In the genomic region with DNA sequence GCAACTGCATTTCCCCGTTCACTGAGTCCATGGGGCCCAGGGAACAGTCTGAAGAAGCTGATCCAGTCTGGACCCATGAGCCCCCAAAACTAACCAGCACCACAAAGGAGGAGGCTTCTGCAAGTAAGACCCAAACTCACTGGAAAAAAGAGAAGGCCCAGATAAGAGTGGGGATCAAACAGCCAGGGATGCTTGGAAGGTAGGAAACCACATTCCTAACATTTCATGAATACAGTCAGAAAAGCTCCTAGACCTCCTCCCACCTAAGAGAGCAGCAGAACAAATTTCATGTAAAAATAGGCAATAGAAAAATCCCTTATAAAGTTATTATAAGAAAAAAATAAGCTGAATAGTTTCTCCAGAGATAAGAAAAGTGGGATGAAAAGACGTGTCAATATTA, we compare ENCODE assay signal across 1 cellular context.
A peak's percentile ranks its signal among the peaks of the same experiment; 100 is the strongest.
TF ChIP-seq lines count a peak whose summit lies in the region.

No MANE protein-coding gene starts in this region.

TF ChIP-seq in H1, 55 proteins besides CTCF, POLR2A, EP300 and RAD21:
- peak; percentile 78 for TF ChIP-seq TEAD4 (IDR thresholded peaks at IDR 0.05; ENCODE audit: low read depth, low read length)
- 0 out of 2 replicates have a peak, but pooled peaks have one; percentile 12 for TF ChIP-seq SP1 (IDR thresholded peaks at IDR 0.05; ENCODE audit: low read depth, low read length)
- no peak for TF ChIP-seq ZNF274 (IDR thresholded peaks at IDR 0.05; ENCODE audit: borderline replicate concordance, extremely low read depth, low read length)
